10 cellular contexts compared by ENCODE assay signal in genomic region chr2:55364189-55365055, GRCh38. TPM values are rescaled to one million over a fixed set of nuclear protein-coding genes. Genes with fewer than 3 reads are reported as not detected.
DNase-seq lines count a peak whose midpoint lies in the region; ATAC-seq and TF ChIP-seq lines count a peak whose summit lies in the region.
"Had no signal": no experiment of that assay in that cellular context is flagged by ENCODE, and none has a peak within 500 bp of the region (broad histone marks: within the 10 kb centered on the region; RNA-seq: fewer than 3 reads in every experiment).

No MANE protein-coding gene starts in this region.

- H3K36me3 ChIP-seq in Panc1 (ENCODE audit: control insufficient read depth, insufficient read depth, low read length): peaks cover 3% of the 10 kb centered on the region; the same call in 1 of the 2 replicates

- POLR2A ChIA-PET in Panc1 (lab: Charles Lee): interaction anchor here (0.7 to 1.0 kb wide), 2 partner anchors 237 to 255 kb away, joined by 3 read pairs; no protein-coding TSS in a partner anchor

- CTCF ChIA-PET in Panc1 (lab: Charles Lee): no interaction called here

- peaks cover 24% of the 10 kb centered on the region; the same call in 1 of the 2 replicates for H3K4me1 ChIP-seq in Panc1 (ENCODE audit: control insufficient read depth, insufficient read depth, low read length)

- no peaks in the 10 kb centered on the region for H3K27me3 Mint-ChIP-seq in natural killer cell treated with Interleukin-12 subunit alpha and Interleukin-12 subunit beta and Interleukin-15 and Interleukin-18, amount 100 ng/mL, for 72 hours
- H3K27me3 Mint-ChIP-seq: type B pancreatic cell had no signal

- H3K36me3 Mint-ChIP-seq in natural killer cell treated with Interleukin-12 subunit alpha and Interleukin-12 subunit beta and Interleukin-15 and Interleukin-18, amount 100 ng/mL, for 72 hours: no peaks in the 10 kb centered on the region
- H3K36me3 Mint-ChIP-seq: type B pancreatic cell had no signal

- no peaks in the 10 kb centered on the region for H3K27me3 ChIP-seq in Panc1 (ENCODE audit: control insufficient read depth, insufficient read depth, low read length)

- intact Hi-C loops in Panc1 (cut with micrococcal nuclease; ENCODE audit: unreplicated experiment): no loop called here
- intact Hi-C loops in left colon (cut with DNase I, micrococcal nuclease): no loop called here

- H3K27ac ChIP-seq in Panc1 (ENCODE audit: low read length): peak overlapping the region; percentile 45; the same call in 1 of the 2 replicates

- H3K4me3 ChIP-seq in Panc1 (ENCODE audit: low read depth in 2 of 2, low read length in 2 of 2): no peak overlapping the region
- H3K4me3 ChIP-seq in epithelial cell of proximal tubule (ENCODE audit: low read depth, low read length): no peak overlapping the region

- in situ Hi-C loops in Panc1 (cut with HindIII; ENCODE audit: low pct_unique_long_range_greater_than_20kb, low sequenced_read_pairs): no loop called here

- DNase-seq in CD1c-positive myeloid dendritic cell (ENCODE audit: extremely low spot score): peak; percentile 60
- peak; percentile 75 for DNase-seq in Panc1 (ENCODE audit: low read depth, low spot score)
- DNase-seq in epithelial cell of proximal tubule (ENCODE audit: low read depth): peak; percentile 40
- DNase-seq in nucleus accumbens (lab: John Stamatoyannopoulos, UW): peak in 38 of 56 donors; percentile 0 to 69 (median 38)
- DNase-seq in natural killer cell treated with Interleukin-12 subunit alpha and Interleukin-12 subunit beta and Interleukin-15 and Interleukin-18, amount 100 ng/mL, for 72 hours (ENCODE audit: low spot score): no peak
- no peak for DNase-seq in left colon
- no peak for DNase-seq in NCI-H69 (lab: John Stamatoyannopoulos, UW)
- no peak for DNase-seq in SW480 (ENCODE audit: low spot score)
- DNase-seq: naive thymus-derived CD4-positive, alpha-beta T cell had no signal

- H3K9me3 ChIP-seq in Panc1 (ENCODE audit: control insufficient read depth, insufficient read depth, low read depth, low read length): no peaks in the 10 kb centered on the region

- no peaks in the 10 kb centered on the region for H3K4me1 Mint-ChIP-seq in natural killer cell treated with Interleukin-12 subunit alpha and Interleukin-12 subunit beta and Interleukin-15 and Interleukin-18, amount 100 ng/mL, for 72 hours (ENCODE audit: low read depth in 2 of 2)

- BruUV-seq in Panc1 (replicated peaks; lab: Mats Ljungman, UMichigan): no TSS peak

- H3K9me3 Mint-ChIP-seq in natural killer cell treated with Interleukin-12 subunit alpha and Interleukin-12 subunit beta and Interleukin-15 and Interleukin-18, amount 100 ng/mL, for 72 hours: no peaks in the 10 kb centered on the region
- H3K9me3 Mint-ChIP-seq: naive thymus-derived CD4-positive, alpha-beta T cell; type B pancreatic cell had no signal

- H3K27ac Mint-ChIP-seq in natural killer cell treated with Interleukin-12 subunit alpha and Interleukin-12 subunit beta and Interleukin-15 and Interleukin-18, amount 100 ng/mL, for 72 hours: no peak overlapping the region
- H3K27ac Mint-ChIP-seq: naive thymus-derived CD4-positive, alpha-beta T cell; type B pancreatic cell had no signal

- ATAC-seq in Panc1 (peak; percentile 97), left colon (no peak)
- no peak for ATAC-seq in natural killer cell treated with Interleukin-12 subunit alpha and Interleukin-12 subunit beta and Interleukin-15 and Interleukin-18, amount 100 ng/mL, for 72 hours

- H3K4me3 Mint-ChIP-seq in natural killer cell treated with Interleukin-12 subunit alpha and Interleukin-12 subunit beta and Interleukin-15 and Interleukin-18, amount 100 ng/mL, for 72 hours: no peak overlapping the region
- H3K4me3 Mint-ChIP-seq: naive thymus-derived CD4-positive, alpha-beta T cell; type B pancreatic cell had no signal

- TF ChIP-seq CTCF in Panc1 (IDR thresholded peaks at IDR 0.05): no peak
- TF ChIP-seq CTCF in epithelial cell of proximal tubule (conservative IDR thresholded peaks at IDR 0.05; ENCODE audit: low read depth, low read length): no peak

RNA-seq across cellular contexts. Expression of gene CCDC88A, which starts 55.2 kb away (rescaled TPM):
- 99.8 TPM for total RNA-seq in Panc1 (2021; ENCODE audit: unreplicated experiment)
- polyA plus RNA-seq in Panc1 (2012; ENCODE audit: insufficient read length): 30.8 TPM
- 28.3 and 31.2 TPM in 2 replicates for total RNA-seq in epithelial cell of proximal tubule
- total RNA-seq in natural killer cell treated with Interleukin-12 subunit alpha and Interleukin-12 subunit beta and Interleukin-15 and Interleukin-18, amount 100 ng/mL, for 72 hours: 10 to 100 TPM; 15.1 to 49.4 TPM
- 10 to 100 TPM in 1 of 2 donors, 1 to 10 TPM in 1; 5.5 to 13.4 TPM for total RNA-seq in left colon

Comparison
In these comparisons a context has a peak if more than half of its experiments do, and no peak if none do; other contexts are left out.
1. DNase-seq: peak in CD1c-positive myeloid dendritic cell (single experiment), Panc1 (single experiment), epithelial cell of proximal tubule (single experiment) and nucleus accumbens (38 of 56); none in natural killer cell treated with Interleukin-12 subunit alpha and Interleukin-12 subunit beta and Interleukin-15 and Interleukin-18, amount 100 ng/mL, for 72 hours (single experiment), left colon (0 of 2), NCI-H69 (single experiment) and SW480 (single experiment).